ENCODE assay signal across 9 cellular contexts in genomic region chr19:8366961-8367326, GRCh38. TPM values are rescaled to one million over a fixed set of nuclear protein-coding genes. Genes with fewer than 3 reads are reported as not detected.
A peak's percentile ranks its signal among the peaks of the same experiment; 100 is the strongest.
DNase-seq lines count a peak whose midpoint lies in the region; ATAC-seq and TF ChIP-seq lines count a peak whose summit lies in the region.
"Had no signal": no experiment of that assay in that cellular context is flagged by ENCODE, and none has a peak within 500 bp of the region (broad histone marks: within the 10 kb centered on the region; RNA-seq: fewer than 3 reads in every experiment).

No MANE protein-coding gene starts in this region.

- DNase-seq in activated naive CD4-positive, alpha-beta T cell treated with anti-CD3 and anti-CD28 coated beads, Interleukin-2, amount 10 ng/mL, durations not matched to agents 7 days and 5 days = no peak
- no peak for DNase-seq in activated naive CD4-positive, alpha-beta T cell treated with anti-CD3 and anti-CD28 coated beads, Interleukin-2, amount 50 U/mL, for 72 hours (ENCODE audit: low spot score in 2 of 2)
- DNase-seq in endothelial cell (ENCODE audit: low spot score) (no peak), aorta (peak in 1 of 2 donors; percentile 78), foreskin keratinocyte (no peak), RPMI8226 (no peak)
- DNase-seq: stimulated activated CD4-positive, alpha-beta T cell treated with anti-CD3 and anti-CD28 coated beads, Interleukin-15, amount 100 ng/mL, for 24 hours had no signal

- H3K9me3 Mint-ChIP-seq in activated naive CD4-positive, alpha-beta T cell treated with anti-CD3 and anti-CD28 coated beads, Interleukin-2, amount 10 ng/mL, durations not matched to agents 7 days and 5 days = no peaks in the 10 kb centered on the region
- no peaks in the 10 kb centered on the region for H3K9me3 Mint-ChIP-seq in activated naive CD4-positive, alpha-beta T cell treated with anti-CD3 and anti-CD28 coated beads, Interleukin-2, amount 50 U/mL, for 72 hours
- H3K9me3 Mint-ChIP-seq in endothelial cell (ENCODE audit: unreplicated experiment) = no peaks in the 10 kb centered on the region

- peak overlapping the region; percentile 92 for H3K27ac ChIP-seq in muscle layer of colon (ENCODE audit: low read depth, low read length)
- H3K27ac ChIP-seq in aorta (ENCODE audit: low read depth in 1 of 2, low read length in 2 of 2) = peak overlapping the region in 1 of 2 donors; percentile 27
- no peak overlapping the region for H3K27ac ChIP-seq in foreskin keratinocyte

- no peak overlapping the region for H3K4me3 Mint-ChIP-seq in activated naive CD4-positive, alpha-beta T cell treated with anti-CD3 and anti-CD28 coated beads, Interleukin-2, amount 10 ng/mL, durations not matched to agents 7 days and 5 days
- H3K4me3 Mint-ChIP-seq in endothelial cell (ENCODE audit: unreplicated experiment) = peak overlapping the region; percentile 76

- CTCF ChIA-PET in activated naive CD4-positive, alpha-beta T cell treated with anti-CD3 and anti-CD28 coated beads, Interleukin-2, amount 10 ng/mL, durations not matched to agents 7 days and 5 days (lab: Charles Lee) = interaction anchor here (0.6 kb wide), 1 partner anchor 10 kb away, joined by 3 read pairs; no protein-coding TSS in a partner anchor

- peak overlapping the region; percentile 27 for H3K9ac ChIP-seq in muscle layer of colon (ENCODE audit: low read length)

- H3K36me3 ChIP-seq in muscle layer of colon (ENCODE audit: insufficient read depth, low read length) = peaks cover 19% of the 10 kb centered on the region
- H3K36me3 ChIP-seq in aorta (ENCODE audit: control insufficient read depth in 1 of 2, insufficient read depth in 2 of 2, low read length in 1 of 2) = no peaks in the 10 kb centered on the region

- no peaks in the 10 kb centered on the region for H3K9me3 ChIP-seq in muscle layer of colon (ENCODE audit: low read length)
- no peaks in the 10 kb centered on the region for H3K9me3 ChIP-seq in aorta (ENCODE audit: control insufficient read depth, low read length)

- peaks cover 21% of the 10 kb centered on the region for H3K4me1 Mint-ChIP-seq in activated naive CD4-positive, alpha-beta T cell treated with anti-CD3 and anti-CD28 coated beads, Interleukin-2, amount 10 ng/mL, durations not matched to agents 7 days and 5 days
- peaks cover 28% of the 10 kb centered on the region for H3K4me1 Mint-ChIP-seq in endothelial cell (ENCODE audit: unreplicated experiment)

- intact Hi-C loops in aorta (cut with DNase I) = no loop called here

- no peak for ATAC-seq in activated naive CD4-positive, alpha-beta T cell treated with anti-CD3 and anti-CD28 coated beads, Interleukin-2, amount 50 U/mL, for 72 hours
- ATAC-seq in aorta (ENCODE audit: low FRiP score) (peak; percentile 2), HG03045 (IDR thresholded peaks at IDR 0.05; ENCODE audit: unreplicated experiment) (no peak), foreskin keratinocyte (no peak)

- H3K27me3 Mint-ChIP-seq in activated naive CD4-positive, alpha-beta T cell treated with anti-CD3 and anti-CD28 coated beads, Interleukin-2, amount 10 ng/mL, durations not matched to agents 7 days and 5 days = peaks cover 78% of the 10 kb centered on the region
- H3K27me3 Mint-ChIP-seq in endothelial cell (ENCODE audit: unreplicated experiment) = peaks cover 10% of the 10 kb centered on the region

- H3K27me3 ChIP-seq in muscle layer of colon (ENCODE audit: control insufficient read depth in 1 of 2, insufficient read depth in 2 of 2, low read length in 2 of 2) = no peaks in the 10 kb centered on the region
- no peaks in the 10 kb centered on the region for H3K27me3 ChIP-seq in aorta (ENCODE audit: control insufficient read depth in 1 of 2, insufficient read depth in 2 of 2, low read length in 1 of 2)
- peaks cover 31% of the 10 kb centered on the region for H3K27me3 ChIP-seq in foreskin keratinocyte

- no peaks in the 10 kb centered on the region for H3K36me3 Mint-ChIP-seq in activated naive CD4-positive, alpha-beta T cell treated with anti-CD3 and anti-CD28 coated beads, Interleukin-2, amount 10 ng/mL, durations not matched to agents 7 days and 5 days
- H3K36me3 Mint-ChIP-seq in activated naive CD4-positive, alpha-beta T cell treated with anti-CD3 and anti-CD28 coated beads, Interleukin-2, amount 50 U/mL, for 72 hours = no peaks in the 10 kb centered on the region
- peaks cover 7% of the 10 kb centered on the region for H3K36me3 Mint-ChIP-seq in endothelial cell (ENCODE audit: low read depth, unreplicated experiment)

- H3K4me3 ChIP-seq in muscle layer of colon (ENCODE audit: low read depth in 1 of 2, low read length in 2 of 2) (peak overlapping the region; percentile 50 to 54), aorta (ENCODE audit: low read length in 2 of 2) (no peak overlapping the region)

- TF ChIP-seq CTCF in endothelial cell (IDR thresholded peaks at IDR 0.05; ENCODE audit: unreplicated experiment) = no peak
- TF ChIP-seq CTCF in foreskin keratinocyte (conservative IDR thresholded peaks at IDR 0.05) = no peak

- peak overlapping the region; percentile 30 for H3K27ac Mint-ChIP-seq in activated naive CD4-positive, alpha-beta T cell treated with anti-CD3 and anti-CD28 coated beads, Interleukin-2, amount 10 ng/mL, durations not matched to agents 7 days and 5 days
- H3K27ac Mint-ChIP-seq in activated naive CD4-positive, alpha-beta T cell treated with anti-CD3 and anti-CD28 coated beads, Interleukin-2, amount 50 U/mL, for 72 hours = no peak overlapping the region
- H3K27ac Mint-ChIP-seq in endothelial cell (ENCODE audit: unreplicated experiment) = no peak overlapping the region

- 39 to 47% methylated on average over 13 of the region's 13 CpGs for WGBS in aorta, 2 donors

- H3K4me1 ChIP-seq in muscle layer of colon (ENCODE audit: insufficient read depth, low read length) (peaks cover 44% of the 10 kb centered on the region), aorta (ENCODE audit: control insufficient read depth in 1 of 2, insufficient read depth in 2 of 2, low read length in 2 of 2) (no peaks in the 10 kb centered on the region), foreskin keratinocyte (peaks cover 17% of the 10 kb centered on the region)

RNA-seq across cellular contexts. Expression of gene ANGPTL4, which starts 3.0 kb away (rescaled TPM):
- 1 to 10 TPM in 1 of 2 donors, not detected in 1; 9.5 TPM for total RNA-seq in activated naive CD4-positive, alpha-beta T cell treated with anti-CD3 and anti-CD28 coated beads, Interleukin-2, amount 50 U/mL, for 72 hours
- 14.3 TPM for total RNA-seq in endothelial cell (ENCODE audit: unreplicated experiment)
- 10 to 100 TPM; 39.9 to 45.1 TPM for total RNA-seq in aorta
- 10 to 100 TPM; 10.1 to 19.5 TPM for polyA plus RNA-seq in aorta
- 1.5 and 3.0 TPM in 2 replicates for total RNA-seq in foreskin keratinocyte
- 2.3 and 3.7 TPM in 2 replicates for polyA plus RNA-seq in foreskin keratinocyte

RNA-seq across cellular contexts. Expression of gene RAB11B, which starts 23.2 kb away (rescaled TPM):
- total RNA-seq in activated naive CD4-positive, alpha-beta T cell treated with anti-CD3 and anti-CD28 coated beads, Interleukin-2, amount 50 U/mL, for 72 hours = 10 to 100 TPM; 76.6 to 81.5 TPM
- total RNA-seq in endothelial cell (ENCODE audit: unreplicated experiment) (130 TPM), aorta (100 to 1,000 TPM; 119 TPM), foreskin keratinocyte (23.6 and 25.9 TPM in 2 replicates)
- polyA plus RNA-seq in aorta (100 to 1,000 TPM in 1 of 2 donors, 10 to 100 TPM in 1; 68.6 to 116 TPM), foreskin keratinocyte (69.1 and 72.3 TPM in 2 replicates)

RNA-seq across cellular contexts. Expression of gene KANK3, which starts 23.9 kb away (rescaled TPM):
- total RNA-seq in activated naive CD4-positive, alpha-beta T cell treated with anti-CD3 and anti-CD28 coated beads, Interleukin-2, amount 50 U/mL, for 72 hours = 1 to 10 TPM; 1.5 to 1.7 TPM
- 109 TPM for total RNA-seq in endothelial cell (ENCODE audit: unreplicated experiment)
- total RNA-seq in aorta = 10 to 100 TPM; 15.9 to 23.9 TPM
- polyA plus RNA-seq in aorta = 1 to 10 TPM in 1 of 2 donors, under 1 TPM in 1; 0.50 to 1.8 TPM
- total RNA-seq in foreskin keratinocyte = 0.34 and 0.35 TPM in 2 replicates
- polyA plus RNA-seq in foreskin keratinocyte = 0.41 and 0.48 TPM in 2 replicates

RNA-seq across cellular contexts. Expression of gene RPS28, which starts 45.6 kb away (rescaled TPM):
- total RNA-seq in activated naive CD4-positive, alpha-beta T cell treated with anti-CD3 and anti-CD28 coated beads, Interleukin-2, amount 50 U/mL, for 72 hours = 1,000 to 10,000 TPM; 2,643 to 2,829 TPM
- total RNA-seq in endothelial cell (ENCODE audit: unreplicated experiment) (1,732 TPM), aorta (100 to 1,000 TPM; 875 to 981 TPM), foreskin keratinocyte (761 and 816 TPM in 2 replicates)
- polyA plus RNA-seq in aorta (100 to 1,000 TPM; 405 to 553 TPM), foreskin keratinocyte (1,688 and 1,858 TPM in 2 replicates)

RNA-seq across cellular contexts. Expression of gene NDUFA7, which starts 45.8 kb away (rescaled TPM):
- total RNA-seq in activated naive CD4-positive, alpha-beta T cell treated with anti-CD3 and anti-CD28 coated beads, Interleukin-2, amount 50 U/mL, for 72 hours = 10 to 100 TPM; 54.5 to 73.1 TPM
- 39.9 TPM for total RNA-seq in endothelial cell (ENCODE audit: unreplicated experiment)
- total RNA-seq in aorta = 10 to 100 TPM; 18.9 to 19.6 TPM
- 10 to 100 TPM; 33.8 to 53.0 TPM for polyA plus RNA-seq in aorta
- total RNA-seq in foreskin keratinocyte = 101 and 110 TPM in 2 replicates
- 177 and 193 TPM in 2 replicates for polyA plus RNA-seq in foreskin keratinocyte

Comparison
In these comparisons a context has a peak if more than half of its experiments do, and no peak if none do; other contexts are left out.
1. H3K4me3 ChIP-seq: peak in muscle layer of colon (2 of 2); none in aorta (0 of 2).
2. RNA of gene KANK3, which starts 23.9 kb away (total RNA-seq): 109 TPM in endothelial cell (single experiment) and 15.9 to 23.9 TPM in aorta; 1.5 to 1.7 TPM in activated naive CD4-positive, alpha-beta T cell treated with anti-CD3 and anti-CD28 coated beads, Interleukin-2, amount 50 U/mL, for 72 hours and 0.34 to 0.35 TPM in foreskin keratinocyte; every median in the first group is over 4 times any median in the second.